In the genomic region with DNA sequence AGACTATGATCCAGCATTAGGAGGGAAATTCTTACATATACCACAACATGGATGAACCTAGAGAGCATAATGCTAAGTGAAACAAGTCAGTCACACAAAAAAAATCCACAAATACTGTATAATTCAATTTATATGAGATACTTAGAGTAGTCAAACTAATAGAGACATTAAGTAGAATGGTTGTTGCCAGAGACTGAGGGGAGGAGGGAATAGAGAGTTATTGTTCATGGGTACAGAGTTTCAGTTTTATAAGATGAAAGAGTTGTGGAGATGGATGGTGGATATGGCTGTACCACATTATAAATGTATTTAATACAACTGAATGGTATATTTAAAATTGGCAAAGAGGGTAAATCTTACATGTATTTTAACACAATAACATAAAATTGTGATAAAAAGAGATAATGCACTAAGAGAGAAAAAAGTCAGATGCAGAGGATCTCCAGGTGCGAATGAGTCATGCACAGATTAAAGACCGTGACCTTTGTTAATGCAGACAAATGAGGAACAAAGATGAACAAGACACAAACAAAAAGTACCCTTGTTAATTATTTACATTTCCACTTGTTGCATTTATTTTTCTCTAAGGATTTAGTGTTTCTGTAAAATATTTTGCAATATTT, we compare ENCODE assay signal across 15 cellular contexts.
A peak's percentile ranks its signal among the peaks of the same experiment; 100 is the strongest.
DNase-seq lines count a peak whose midpoint lies in the region; ATAC-seq and TF ChIP-seq lines count a peak whose summit lies in the region.
"Had no signal": no experiment of that assay in that cellular context is flagged by ENCODE, and none has a peak within 500 bp of the region (broad histone marks: within the 10 kb centered on the region; RNA-seq: fewer than 3 reads in every experiment).

No MANE protein-coding gene starts in this region.

- ATAC-seq in GM18505 (IDR thresholded peaks at IDR 0.05; ENCODE audit: unreplicated experiment), result peak; percentile 94
- ATAC-seq in HG02870 (IDR thresholded peaks at IDR 0.05; ENCODE audit: unreplicated experiment), result peak; percentile 92
- peak; percentile 90 for ATAC-seq in HG03469 (IDR thresholded peaks at IDR 0.05; ENCODE audit: unreplicated experiment)
- ATAC-seq in T-cell (replicated peaks in 1 of 4), result no peak

- no peak overlapping the region for H3K4me3 ChIP-seq in lower leg skin (ENCODE audit: low read depth, poor library complexity, severe bottlenecking)
- H3K4me3 ChIP-seq: lung had no signal

- H3K4me1 Mint-ChIP-seq in type B pancreatic cell (ENCODE audit: unreplicated experiment) (no peaks in the 10 kb centered on the region), T-cell (no peaks in the 10 kb centered on the region)
- H3K4me1 Mint-ChIP-seq: brain had no signal

- POLR2A ChIA-PET in T-cell (lab: Charles Lee), result no interaction called here

- peak; percentile 74 for DNase-seq in GM20000 (ENCODE audit: low spot score)
- no peak for DNase-seq in stimulated activated naive CD4-positive, alpha-beta T cell treated with Interleukin-2 at 50 U/mL for 16 hours (lab: John Stamatoyannopoulos, UW)
- DNase-seq in lower leg skin (ENCODE audit: low spot score in 2 of 2), result no peak
- DNase-seq in type B pancreatic cell (ENCODE audit: extremely low spot score, unreplicated experiment), result no peak
- no peak for DNase-seq in T-cell
- DNase-seq: hippocampal formation, NCI-H1417 treated with DMSO at 0.1 percent for 48 hours, NCI-H69, occipital lobe had no signal

- TF ChIP-seq POLR2A in GM18505 (IDR thresholded peaks at IDR 0.05; ENCODE audit: borderline replicate concordance, extremely low read depth, insufficient read depth, insufficient read length) (no peak), lower leg skin (IDR thresholded peaks at IDR 0.05) (no peak)

- WGBS in lower leg skin, 2 donors, result 88 to 90% methylated on average over 2 of the region's 2 CpGs

- H3K36me3 Mint-ChIP-seq in type B pancreatic cell (no peaks in the 10 kb centered on the region), T-cell (no peaks in the 10 kb centered on the region)
- H3K36me3 Mint-ChIP-seq: brain had no signal

- H3K27ac Mint-ChIP-seq in type B pancreatic cell (no peak overlapping the region), T-cell (no peak overlapping the region)
- H3K27ac Mint-ChIP-seq: activated T-helper 1 cell treated with anti-CD3 and anti-CD28 coated beads, Interleukin-12 subunit alpha, Interleukin-12 subunit beta, Interleukin-2, Interleukin-4 antibody, amounts not matched to agents 30 ng/mL and 10 ng/mL and 1 ng/mL, durations not matched to agents 14 hours and 24 hours and 36 hours; brain had no signal

- no peak overlapping the region for H3K4me3 Mint-ChIP-seq in type B pancreatic cell
- no peak overlapping the region for H3K4me3 Mint-ChIP-seq in T-cell
- H3K4me3 Mint-ChIP-seq: activated T-helper 1 cell treated with anti-CD3 and anti-CD28 coated beads, Interleukin-12 subunit alpha, Interleukin-12 subunit beta, Interleukin-2, Interleukin-4 antibody, amounts not matched to agents 30 ng/mL and 10 ng/mL and 1 ng/mL, durations not matched to agents 14 hours and 24 hours and 36 hours; brain had no signal

- no peak for TF ChIP-seq CTCF in GM20000 (IDR thresholded peaks at IDR 0.05; ENCODE audit: extremely low read depth, missing control alignments)
- no peak for TF ChIP-seq CTCF in lower leg skin (IDR thresholded peaks at IDR 0.05)
- TF ChIP-seq CTCF in type B pancreatic cell (conservative IDR thresholded peaks at IDR 0.05), result no peak

- H3K27me3 Mint-ChIP-seq in type B pancreatic cell (no peaks in the 10 kb centered on the region), T-cell (peaks cover 0 to 3% of the 10 kb centered on the region in 2 donors)

- CTCF ChIA-PET in T-cell (lab: Charles Lee), result no interaction called here

- intact Hi-C loops in lower leg skin (cut with DNase I; ENCODE audit: low total_unique reads), result no loop called here

- H3K9me3 Mint-ChIP-seq in type B pancreatic cell (no peaks in the 10 kb centered on the region), T-cell (peaks cover 2 to 9% (median 9%) of the 10 kb centered on the region in 3 donors)

Comparison
In these comparisons a context has a peak if more than half of its experiments do, and no peak if none do; other contexts are left out.
1. ATAC-seq: peak in GM18505 (single experiment), HG02870 (single experiment) and HG03469 (single experiment); none in T-cell (0 of 4).